In genomic region chr13:98504371-98504963, GRCh38 we compare ENCODE assay signal across 9 cellular contexts.
DNase-seq lines count a peak whose midpoint lies in the region; ATAC-seq and TF ChIP-seq lines count a peak whose summit lies in the region.
"Had no signal": no experiment of that assay in that cellular context is flagged by ENCODE, and none has a peak within 500 bp of the region (broad histone marks: within the 10 kb centered on the region; RNA-seq: fewer than 3 reads in every experiment).

No MANE protein-coding gene starts in this region.

- H3K36me3 Mint-ChIP-seq in endothelial cell (ENCODE audit: low read depth, unreplicated experiment): peaks cover 7% of the 10 kb centered on the region

- ATAC-seq in GM18499 (IDR thresholded peaks at IDR 0.05; ENCODE audit: insufficient read depth, unreplicated experiment) (peak; percentile 30), GM21390 (IDR thresholded peaks at IDR 0.05; ENCODE audit: unreplicated experiment) (peak; percentile 53), HG03571 (IDR thresholded peaks at IDR 0.05; ENCODE audit: unreplicated experiment) (peak; percentile 40), mucosa of descending colon (peak; percentile 17)

- H3K4me1 Mint-ChIP-seq in endothelial cell (ENCODE audit: unreplicated experiment): peaks cover 65% of the 10 kb centered on the region

- intact Hi-C loops in mucosa of descending colon (cut with DNase I, micrococcal nuclease): no loop called here

- no peak for DNase-seq in mucosa of descending colon
- no peak for DNase-seq in EL
- DNase-seq in endothelial cell (ENCODE audit: low spot score): no peak
- no peak for DNase-seq in DMS114 treated with DMSO at 0.1 percent for 48 hours (lab: John Stamatoyannopoulos, UW; ENCODE audit: unreplicated experiment)
- no peak for DNase-seq in C1 segment of cervical spinal cord (lab: John Stamatoyannopoulos, UW)
- DNase-seq: PC-9 had no signal

- H3K9me3 Mint-ChIP-seq in endothelial cell (ENCODE audit: unreplicated experiment): no peaks in the 10 kb centered on the region

- H3K36me3 ChIP-seq in mucosa of descending colon (ENCODE audit: low read depth): no peaks in the 10 kb centered on the region

- no peak overlapping the region for H3K4me3 ChIP-seq in mucosa of descending colon
- H3K4me3 ChIP-seq: PC-9 had no signal

- peaks cover 7% of the 10 kb centered on the region for H3K27me3 Mint-ChIP-seq in endothelial cell (ENCODE audit: unreplicated experiment)

- peaks cover 59% of the 10 kb centered on the region for H3K4me1 ChIP-seq in mucosa of descending colon (ENCODE audit: low read depth)

- H3K9me3 ChIP-seq in mucosa of descending colon: no peaks in the 10 kb centered on the region

- H3K4me3 Mint-ChIP-seq in endothelial cell (ENCODE audit: unreplicated experiment): no peak overlapping the region

- H3K27ac Mint-ChIP-seq in endothelial cell (ENCODE audit: unreplicated experiment): no peak overlapping the region

- no peak for TF ChIP-seq CTCF in mucosa of descending colon (IDR thresholded peaks at IDR 0.05)
- TF ChIP-seq CTCF in endothelial cell (IDR thresholded peaks at IDR 0.05; ENCODE audit: unreplicated experiment): no peak
